9 cellular contexts compared by ENCODE assay signal in genomic region chr11:73313652-73314051, GRCh38. TPM values are rescaled to one million over a fixed set of nuclear protein-coding genes. Genes with fewer than 3 reads are reported as not detected.
DNase-seq lines count a peak whose midpoint lies in the region; ATAC-seq and TF ChIP-seq lines count a peak whose summit lies in the region.
"Had no signal": no experiment of that assay in that cellular context is flagged by ENCODE, and none has a peak within 500 bp of the region (broad histone marks: within the 10 kb centered on the region; RNA-seq: fewer than 3 reads in every experiment).

No MANE protein-coding gene starts in this region.

- peak overlapping the region; percentile 86 for H3K4me2 ChIP-seq in mammary epithelial cell (ENCODE audit: insufficient read depth, low read depth, low read length)

- H2AFZ ChIP-seq in mammary epithelial cell (ENCODE audit: low read depth, low read length): no peak overlapping the region

- H3K4me1 ChIP-seq in cardiac muscle cell (ENCODE audit: low read depth): peaks cover 56% of the 10 kb centered on the region
- peaks cover 56% of the 10 kb centered on the region for H3K4me1 ChIP-seq in mammary epithelial cell (ENCODE audit: insufficient read depth, low read length)
- H3K4me1 ChIP-seq in mucosa of rectum (ENCODE audit: control insufficient read depth in 2 of 2, insufficient read depth in 2 of 2, low read length in 2 of 2): peaks cover 21 to 31% of the 10 kb centered on the region in 2 donors
- H3K4me1 ChIP-seq in upper lobe of right lung: peaks cover 87% of the 10 kb centered on the region

- peaks cover 92% of the 10 kb centered on the region for H3K79me2 ChIP-seq in mammary epithelial cell (ENCODE audit: insufficient read depth, low read length)

- BruUV-seq in mammary epithelial cell (replicated peaks; lab: Mats Ljungman, UMichigan): no TSS peak

- CTCF ChIA-PET in mammary epithelial cell (lab: Charles Lee; ENCODE audit: low non-redundant PET): no interaction called here

- H3K9me3 ChIP-seq in cardiac muscle cell (ENCODE audit: low read depth): no peaks in the 10 kb centered on the region
- no peaks in the 10 kb centered on the region for H3K9me3 ChIP-seq in mammary epithelial cell (replicated peaks; ENCODE audit: insufficient read depth, low read length)
- H3K9me3 ChIP-seq in mucosa of rectum (ENCODE audit: control insufficient read depth in 2 of 2, low read length in 2 of 2): no peaks in the 10 kb centered on the region
- no peaks in the 10 kb centered on the region for H3K9me3 ChIP-seq in upper lobe of right lung
- H3K9me3 ChIP-seq: adrenal gland had no signal

- no peak for DNase-seq in cardiac muscle cell (ENCODE audit: low read depth in 1 of 2, low spot score in 1 of 2)
- DNase-seq in left cardiac atrium: no peak
- no peak for DNase-seq in mammary epithelial cell
- no peak for DNase-seq in upper lobe of right lung
- DNase-seq in GM10266 (ENCODE audit: extremely low spot score): no peak
- DNase-seq: adrenal gland had no signal

- H3K4me3 ChIP-seq in cardiac muscle cell (no peak overlapping the region), mammary epithelial cell (replicated peaks in 1 of 3; ENCODE audit: insufficient read depth in 1 of 3, low read depth in 2 of 3, low read length in 3 of 3) (no peak overlapping the region), mucosa of rectum (ENCODE audit: low read length in 2 of 2) (no peak overlapping the region), upper lobe of right lung (peak overlapping the region; percentile 76)

- no peak for TF ChIP-seq CTCF in cardiac muscle cell (IDR thresholded peaks at IDR 0.05; ENCODE audit: low read depth, low read length)
- no peak for TF ChIP-seq CTCF in mammary epithelial cell (conservative IDR thresholded peaks at IDR 0.05 in 1 of 2, IDR thresholded peaks at IDR 0.05 in 1 of 2; ENCODE audit: extremely low read depth in 1 of 2, insufficient read depth in 1 of 2, low read depth in 1 of 2, low read length in 2 of 2)
- TF ChIP-seq CTCF in upper lobe of right lung (IDR thresholded peaks at IDR 0.05): no peak
- TF ChIP-seq CTCF in GM10266 (IDR thresholded peaks at IDR 0.05; ENCODE audit: control insufficient read depth, insufficient read depth, low read depth, missing control alignments): no peak

- H4K20me1 ChIP-seq in mammary epithelial cell (ENCODE audit: insufficient read depth, low read length): no peaks in the 10 kb centered on the region

- WGBS in mammary epithelial cell (ENCODE audit: low coverage, missing lambda C conversion rate): 20% methylated on average over 1 of the region's 1 CpG

- in situ Hi-C loops in mammary epithelial cell (cut with MboI; ENCODE audit: low sequenced_read_pairs in 2 of 2): no loop called here

- H3K27me3 ChIP-seq in cardiac muscle cell (no peaks in the 10 kb centered on the region), mammary epithelial cell (ENCODE audit: insufficient read depth, low read length) (no peaks in the 10 kb centered on the region), mucosa of rectum (ENCODE audit: control insufficient read depth in 2 of 2, insufficient read depth in 2 of 2, low read length in 2 of 2) (no peaks in the 10 kb centered on the region), upper lobe of right lung (no peaks in the 10 kb centered on the region)
- H3K27me3 ChIP-seq: adrenal gland had no signal

- ATAC-seq in left cardiac atrium (no peak), upper lobe of right lung (no peak), HG02840 (IDR thresholded peaks at IDR 0.05; ENCODE audit: low FRiP score, unreplicated experiment) (no peak), GM21423 (IDR thresholded peaks at IDR 0.05; ENCODE audit: unreplicated experiment) (no peak)

- intact Hi-C loops in left cardiac atrium (cut with DNase I) (no loop called here), mammary epithelial cell (cut with micrococcal nuclease) (no loop called here), upper lobe of right lung (cut with DNase I) (no loop called here)

- peak overlapping the region; percentile 97 for H3K27ac ChIP-seq in cardiac muscle cell
- no peak overlapping the region for H3K27ac ChIP-seq in mammary epithelial cell (ENCODE audit: insufficient read depth, low read depth, low read length)
- peak overlapping the region; percentile 56 to 75 for H3K27ac ChIP-seq in mucosa of rectum (ENCODE audit: low read depth in 2 of 2, low read length in 2 of 2)
- H3K27ac ChIP-seq in upper lobe of right lung: peak overlapping the region; percentile 58

- H3K9ac ChIP-seq in mammary epithelial cell (ENCODE audit: insufficient read depth, low read length): no peak overlapping the region
- no peak overlapping the region for H3K9ac ChIP-seq in mucosa of rectum (ENCODE audit: low read depth in 1 of 2, low read length in 2 of 2)

- H3K36me3 ChIP-seq in cardiac muscle cell: peaks cover 2% of the 10 kb centered on the region
- no peaks in the 10 kb centered on the region for H3K36me3 ChIP-seq in mammary epithelial cell (ENCODE audit: insufficient read depth, low read length)
- H3K36me3 ChIP-seq in mucosa of rectum (ENCODE audit: control insufficient read depth in 2 of 2, insufficient read depth in 2 of 2, low read length in 2 of 2): no peaks in the 10 kb centered on the region
- no peaks in the 10 kb centered on the region for H3K36me3 ChIP-seq in upper lobe of right lung
- H3K36me3 ChIP-seq: adrenal gland had no signal

- dilution Hi-C loops in mammary epithelial cell (cut with HindIII; ENCODE audit: low sequenced_read_pairs): loop anchor here (5.0 kb wide), 1 partner anchor 71 kb away; no protein-coding TSS in a partner anchor

RNA-seq across cellular contexts. Expression of gene ARHGEF17, which starts 5.6 kb away (rescaled TPM):
- total RNA-seq in cardiac muscle cell: 37.2 and 60.3 TPM in 2 replicates
- polyA plus RNA-seq in cardiac muscle cell: 26.5 and 33.5 TPM in 2 replicates
- 10 to 100 TPM; 42.2 to 53.2 TPM for total RNA-seq in left cardiac atrium
- 10 to 100 TPM; 19.5 to 25.4 TPM for total RNA-seq in mammary epithelial cell
- 12.1 TPM for polyA plus RNA-seq in mammary epithelial cell
- 17.2 TPM for polyA minus RNA-seq in mammary epithelial cell
- total RNA-seq in upper lobe of right lung: 74.5 TPM

RNA-seq across cellular contexts. Expression of gene P2RY6, which starts 41.5 kb away (rescaled TPM):
- 0.07 and 0.39 TPM in 2 replicates for total RNA-seq in cardiac muscle cell
- not detected in 2 replicates for polyA plus RNA-seq in cardiac muscle cell
- total RNA-seq in left cardiac atrium: 1 to 10 TPM; 2.0 to 4.4 TPM
- under 1 TPM; under 0.01 to 0.28 TPM for total RNA-seq in mammary epithelial cell
- 0.46 TPM for polyA plus RNA-seq in mammary epithelial cell
- not detected for polyA minus RNA-seq in mammary epithelial cell
- total RNA-seq in upper lobe of right lung: 3.2 TPM
